In genomic region chr2:239025081-239025801, GRCh38 we compare ENCODE assay signal across 12 cellular contexts.
DNase-seq lines count a peak whose midpoint lies in the region; ATAC-seq and TF ChIP-seq lines count a peak whose summit lies in the region.
"Had no signal": no experiment of that assay in that cellular context is flagged by ENCODE, and none has a peak within 500 bp of the region (broad histone marks: within the 10 kb centered on the region; RNA-seq: fewer than 3 reads in every experiment).

No MANE protein-coding gene starts in this region.

- ATAC-seq in activated CD4-positive, CD25-positive, alpha-beta regulatory T cell treated with anti-CD3 and anti-CD28 coated beads, Interleukin-2, amount 50 U/mL, for 24 hours, result no peak
- ATAC-seq: psoas muscle had no signal

- no peaks in the 10 kb centered on the region for H3K79me2 ChIP-seq in mammary epithelial cell (ENCODE audit: insufficient read depth, low read length)

- H3K27me3 ChIP-seq in mammary epithelial cell (ENCODE audit: insufficient read depth, low read length), result peaks cover 2% of the 10 kb centered on the region
- H3K27me3 ChIP-seq: testis had no signal

- H3K4me3 ChIP-seq in mammary epithelial cell (replicated peaks in 1 of 3; ENCODE audit: insufficient read depth in 1 of 3, low read depth in 2 of 3, low read length in 3 of 3), result no peak overlapping the region
- H3K4me3 ChIP-seq: psoas muscle, testis had no signal

- 41% methylated on average over 12 of the region's 20 CpGs for WGBS in mammary epithelial cell (ENCODE audit: low coverage, missing lambda C conversion rate)

- no peak overlapping the region for H3K9ac ChIP-seq in mammary epithelial cell (ENCODE audit: insufficient read depth, low read length)
- H3K9ac ChIP-seq: KMS-11 had no signal

- BruUV-seq in mammary epithelial cell (replicated peaks; lab: Mats Ljungman, UMichigan), result no TSS peak

- dilution Hi-C loops in mammary epithelial cell (cut with HindIII; ENCODE audit: low sequenced_read_pairs), result no loop called here

- no peak for TF ChIP-seq CTCF in mammary epithelial cell (conservative IDR thresholded peaks at IDR 0.05 in 1 of 2, IDR thresholded peaks at IDR 0.05 in 1 of 2; ENCODE audit: extremely low read depth in 1 of 2, insufficient read depth in 1 of 2, low read depth in 1 of 2, low read length in 2 of 2)

- no peaks in the 10 kb centered on the region for H4K20me1 ChIP-seq in mammary epithelial cell (ENCODE audit: insufficient read depth, low read length)

- H3K36me3 ChIP-seq in mammary epithelial cell (ENCODE audit: insufficient read depth, low read length), result no peaks in the 10 kb centered on the region

- peak; percentile 86 for DNase-seq in A172 (ENCODE audit: low spot score)
- peak; percentile 10 for DNase-seq in HK-2 (ENCODE audit: unreplicated experiment)
- peak; percentile 66 for DNase-seq in mammary epithelial cell
- DNase-seq in kidney glomerular epithelial cell (lab: John Stamatoyannopoulos, UW), result peak; percentile 69
- DNase-seq in activated naive CD4-positive, alpha-beta T cell treated with Interleukin-2 at 50 U/mL for 16 hours, result no peak
- no peak for DNase-seq in NCI-H1105 (lab: John Stamatoyannopoulos, UW)
- DNase-seq in NAMALWA (ENCODE audit: low spot score), result no peak
- DNase-seq: psoas muscle, testis had no signal

- no peak overlapping the region for H3K27ac ChIP-seq in mammary epithelial cell (ENCODE audit: insufficient read depth, low read depth, low read length)
- H3K27ac ChIP-seq: KMS-11, psoas muscle, testis, VCaP had no signal

- H2AFZ ChIP-seq in mammary epithelial cell (ENCODE audit: low read depth, low read length), result peak overlapping the region; percentile 3

- in situ Hi-C loops in mammary epithelial cell (cut with MboI; ENCODE audit: low sequenced_read_pairs in 2 of 2), result loop anchor here in 1 of 2 donors (25.0 kb wide), 1 partner anchor 962 kb away; no protein-coding TSS in a partner anchor

- H3K4me1 ChIP-seq in mammary epithelial cell (ENCODE audit: insufficient read depth, low read length), result peaks cover 4% of the 10 kb centered on the region
- H3K4me1 ChIP-seq: psoas muscle had no signal

- no peak overlapping the region for H3K4me2 ChIP-seq in mammary epithelial cell (ENCODE audit: insufficient read depth, low read depth, low read length)
- H3K4me2 ChIP-seq: KMS-11 had no signal

- CTCF ChIA-PET in mammary epithelial cell (lab: Charles Lee; ENCODE audit: low non-redundant PET), result no interaction called here

- no peaks in the 10 kb centered on the region for H3K9me3 ChIP-seq in mammary epithelial cell (replicated peaks; ENCODE audit: insufficient read depth, low read length)
- H3K9me3 ChIP-seq: psoas muscle, testis had no signal

- intact Hi-C loops in mammary epithelial cell (cut with micrococcal nuclease), result no loop called here

Comparison
In these comparisons a context has a peak if more than half of its experiments do, and no peak if none do; other contexts are left out.
1. DNase-seq: peak in A172 (single experiment), HK-2 (single experiment), mammary epithelial cell (single experiment) and kidney glomerular epithelial cell (single experiment); none in activated naive CD4-positive, alpha-beta T cell treated with Interleukin-2 at 50 U/mL for 16 hours (single experiment), NCI-H1105 (single experiment) and NAMALWA (single experiment).